Comparison of ENCODE assay signal across 9 cellular contexts in the genomic region with DNA sequence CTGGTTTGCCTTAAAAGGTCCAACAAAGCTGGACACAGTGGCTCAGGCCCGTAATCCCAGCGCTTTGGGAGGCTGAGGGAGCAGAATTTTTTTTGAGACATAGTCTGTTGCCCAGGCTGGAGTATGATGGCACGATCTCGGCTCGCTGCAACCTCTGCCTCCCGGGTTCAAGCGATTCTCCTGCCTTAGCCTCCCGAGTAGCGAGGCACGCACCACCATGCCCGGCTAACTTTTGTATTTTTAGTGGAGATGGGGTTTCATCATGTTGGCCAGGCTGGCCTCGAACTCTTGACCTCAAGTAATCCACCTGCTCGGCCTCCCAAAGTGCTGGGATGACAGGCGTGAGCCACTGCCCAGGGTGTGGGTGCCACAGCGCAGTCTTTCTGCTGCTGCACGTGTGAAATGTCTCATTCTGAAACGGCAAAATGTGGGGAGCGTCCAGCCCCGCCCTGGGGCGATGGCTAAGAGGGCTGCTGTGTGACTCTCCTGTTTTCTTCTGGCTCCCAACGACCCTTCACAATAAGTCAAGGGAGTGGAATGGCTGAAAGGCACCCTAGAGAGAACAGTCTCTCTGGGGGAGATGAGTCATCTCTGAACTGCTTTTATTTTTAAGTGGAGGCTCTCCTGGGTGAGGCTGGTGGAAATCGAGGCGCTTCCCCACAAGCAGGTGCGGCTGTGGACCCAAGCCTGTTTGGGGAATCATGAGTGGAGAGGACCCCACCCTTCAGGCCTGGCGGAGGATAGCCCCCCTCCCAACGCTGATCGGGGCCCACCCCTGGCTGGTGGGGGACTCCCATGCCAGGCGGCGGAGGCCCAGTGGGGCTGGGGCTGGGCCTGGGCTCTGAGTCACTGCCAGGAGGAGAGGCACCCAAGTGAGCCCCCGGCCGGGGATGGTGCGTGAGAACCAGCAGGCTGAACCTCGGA. TPM values are rescaled to one million over a fixed set of nuclear protein-coding genes. Genes with fewer than 3 reads are reported as not detected.
DNase-seq lines count a peak whose midpoint lies in the region; ATAC-seq, FAIRE-seq and TF ChIP-seq lines count a peak whose summit lies in the region.
"Had no signal": no experiment of that assay in that cellular context is flagged by ENCODE, and none has a peak within 500 bp of the region (broad histone marks: within the 10 kb centered on the region; RNA-seq: fewer than 3 reads in every experiment).

No MANE protein-coding gene starts in this region.

- no peak for TF ChIP-seq POLR2A in GM12891 (IDR thresholded peaks at IDR 0.05; ENCODE audit: low read depth, low read length)
- TF ChIP-seq POLR2A in esophagus muscularis mucosa (IDR thresholded peaks at IDR 0.05; ENCODE audit: low read depth): no peak

- H3K4me3 Mint-ChIP-seq in activated CD8-positive, alpha-beta T cell treated with anti-CD3 and anti-CD28 coated beads for 36 hours: peak overlapping the region; percentile 27
- H3K4me3 Mint-ChIP-seq in natural killer cell treated with Interleukin-12 subunit alpha and Interleukin-12 subunit beta and Interleukin-15 and Interleukin-18, amount 100 ng/mL, for 72 hours: peak overlapping the region; percentile 58
- no peak overlapping the region for H3K4me3 Mint-ChIP-seq in nephron progenitor cell

- TF ChIP-seq EP300 in esophagus muscularis mucosa (IDR thresholded peaks at IDR 0.05): no peak

- H3K27me3 ChIP-seq in esophagus muscularis mucosa: no peaks in the 10 kb centered on the region

- peaks cover 13% of the 10 kb centered on the region for H3K9me3 Mint-ChIP-seq in activated CD8-positive, alpha-beta T cell treated with anti-CD3 and anti-CD28 coated beads for 36 hours
- peaks cover 3% of the 10 kb centered on the region for H3K9me3 Mint-ChIP-seq in natural killer cell treated with Interleukin-12 subunit alpha and Interleukin-12 subunit beta and Interleukin-15 and Interleukin-18, amount 100 ng/mL, for 72 hours
- H3K9me3 Mint-ChIP-seq in nephron progenitor cell: peaks cover 18% of the 10 kb centered on the region

- no peaks in the 10 kb centered on the region for H3K9me3 ChIP-seq in esophagus muscularis mucosa

- peaks cover 44% of the 10 kb centered on the region for H3K4me1 Mint-ChIP-seq in activated CD8-positive, alpha-beta T cell treated with anti-CD3 and anti-CD28 coated beads for 36 hours (ENCODE audit: low read depth)
- peaks cover 39 to 44% of the 10 kb centered on the region in 2 donors for H3K4me1 Mint-ChIP-seq in natural killer cell treated with Interleukin-12 subunit alpha and Interleukin-12 subunit beta and Interleukin-15 and Interleukin-18, amount 100 ng/mL, for 72 hours (ENCODE audit: low read depth in 2 of 2)
- H3K4me1 Mint-ChIP-seq in nephron progenitor cell: peaks cover 12% of the 10 kb centered on the region

- no peaks in the 10 kb centered on the region for H3K4me1 ChIP-seq in esophagus muscularis mucosa

- peak; percentile 86 for FAIRE-seq in GM12891 (lab: Jason Lieb, UNC)

- H3K27ac Mint-ChIP-seq in activated CD8-positive, alpha-beta T cell treated with anti-CD3 and anti-CD28 coated beads for 36 hours: peak overlapping the region; percentile 86
- peak overlapping the region; percentile 75 to 90 for H3K27ac Mint-ChIP-seq in natural killer cell treated with Interleukin-12 subunit alpha and Interleukin-12 subunit beta and Interleukin-15 and Interleukin-18, amount 100 ng/mL, for 72 hours
- no peak overlapping the region for H3K27ac Mint-ChIP-seq in nephron progenitor cell

- DNase-seq in GM12891 (ENCODE audit: insufficient read length, low spot score): peak; percentile 88
- DNase-seq in activated CD8-positive, alpha-beta T cell treated with anti-CD3 and anti-CD28 coated beads for 36 hours: peak; percentile 74
- DNase-seq in natural killer cell treated with Interleukin-12 subunit alpha and Interleukin-12 subunit beta and Interleukin-15 and Interleukin-18, amount 100 ng/mL, for 72 hours (ENCODE audit: low spot score): peak; percentile 76
- no peak for DNase-seq in glomerular visceral epithelial cell (ENCODE audit: extremely low spot score)
- DNase-seq in nephron progenitor cell: no peak
- no peak for DNase-seq in esophagus muscularis mucosa (ENCODE audit: extremely low spot score)

- intact Hi-C loops in activated CD8-positive, alpha-beta T cell treated with anti-CD3 and anti-CD28 coated beads for 36 hours (cut with micrococcal nuclease): no loop called here
- intact Hi-C loops in esophagus muscularis mucosa (cut with DNase I): no loop called here

- CTCF ChIA-PET in activated CD8-positive, alpha-beta T cell treated with anti-CD3 and anti-CD28 coated beads for 36 hours (lab: Charles Lee): no interaction called here

- POLR2A ChIA-PET in activated CD8-positive, alpha-beta T cell treated with anti-CD3 and anti-CD28 coated beads for 36 hours (lab: Charles Lee): no interaction called here

- H3K27ac ChIP-seq in esophagus muscularis mucosa (replicated peaks in 1 of 4): no peak overlapping the region
- H3K27ac ChIP-seq: SK-N-MC had no signal

- no peak for TF ChIP-seq CTCF in activated CD8-positive, alpha-beta T cell treated with anti-CD3 and anti-CD28 coated beads for 36 hours (IDR thresholded peaks at IDR 0.05)
- TF ChIP-seq CTCF in nephron progenitor cell (IDR thresholded peaks at IDR 0.05) (no peak), esophagus muscularis mucosa (IDR thresholded peaks at IDR 0.05) (no peak)

- H3K4me3 ChIP-seq in esophagus muscularis mucosa: no peak overlapping the region
- H3K4me3 ChIP-seq: SK-N-MC had no signal

- ATAC-seq in GM19468 (IDR thresholded peaks at IDR 0.05; ENCODE audit: extremely low read depth, unreplicated experiment) (peak; percentile 54), HG03457 (IDR thresholded peaks at IDR 0.05; ENCODE audit: unreplicated experiment) (peak; percentile 71)
- peak; percentile 78 for ATAC-seq in activated CD8-positive, alpha-beta T cell treated with anti-CD3 and anti-CD28 coated beads for 36 hours
- ATAC-seq in natural killer cell treated with Interleukin-12 subunit alpha and Interleukin-12 subunit beta and Interleukin-15 and Interleukin-18, amount 100 ng/mL, for 72 hours: peak; percentile 72 to 86

- peaks cover 0 to 15% (median 6%) of the 10 kb centered on the region in 4 donors for H3K36me3 ChIP-seq in esophagus muscularis mucosa

- WGBS in esophagus muscularis mucosa: 84% methylated on average over 24 of the region's 33 CpGs

- H3K36me3 Mint-ChIP-seq in activated CD8-positive, alpha-beta T cell treated with anti-CD3 and anti-CD28 coated beads for 36 hours (ENCODE audit: low read depth): peaks cover 50% of the 10 kb centered on the region
- H3K36me3 Mint-ChIP-seq in natural killer cell treated with Interleukin-12 subunit alpha and Interleukin-12 subunit beta and Interleukin-15 and Interleukin-18, amount 100 ng/mL, for 72 hours: peaks cover 18% of the 10 kb centered on the region
- H3K36me3 Mint-ChIP-seq in nephron progenitor cell (ENCODE audit: low read depth): peaks cover 11% of the 10 kb centered on the region

- H3K27me3 Mint-ChIP-seq in activated CD8-positive, alpha-beta T cell treated with anti-CD3 and anti-CD28 coated beads for 36 hours: no peaks in the 10 kb centered on the region
- no peaks in the 10 kb centered on the region for H3K27me3 Mint-ChIP-seq in natural killer cell treated with Interleukin-12 subunit alpha and Interleukin-12 subunit beta and Interleukin-15 and Interleukin-18, amount 100 ng/mL, for 72 hours
- peaks cover 29% of the 10 kb centered on the region for H3K27me3 Mint-ChIP-seq in nephron progenitor cell (ENCODE audit: low read depth, poor library complexity)

TF ChIP-seq in GM12891, 5 proteins besides CTCF, POLR2A, EP300 and RAD21:
- TF ChIP-seq POU2F2 (IDR thresholded peaks at IDR 0.05; ENCODE audit: low read depth, low read length) (no peak), SPI1 (IDR thresholded peaks at IDR 0.05; ENCODE audit: low read depth, low read length) (no peak), PAX5 (IDR thresholded peaks at IDR 0.05; ENCODE audit: insufficient read depth, low read length, severe bottlenecking) (no peak), TAF1 (IDR thresholded peaks at IDR 0.05; ENCODE audit: low read depth, low read length) (no peak), POLR2AphosphoS5 (IDR thresholded peaks at IDR 0.05; ENCODE audit: low read depth, low read length) (no peak)

RNA-seq across cellular contexts. Expression of gene ADAP1, which starts 18.1 kb away (rescaled TPM):
- polyA plus RNA-seq in GM12891 (2012; ENCODE audit: low read depth, missing spikeins): 8.1 TPM
- 10 to 100 TPM; 34.6 to 40.9 TPM for total RNA-seq in activated CD8-positive, alpha-beta T cell treated with anti-CD3 and anti-CD28 coated beads for 36 hours
- total RNA-seq in natural killer cell treated with Interleukin-12 subunit alpha and Interleukin-12 subunit beta and Interleukin-15 and Interleukin-18, amount 100 ng/mL, for 72 hours: 100 to 1,000 TPM in 1 of 2 donors, 10 to 100 TPM in 1; 70.6 to 161 TPM
- 10 to 100 TPM; 41.9 to 94.2 (median 78.3) TPM for total RNA-seq in esophagus muscularis mucosa

RNA-seq across cellular contexts. Expression of gene COX19, which starts 39.0 kb away (rescaled TPM):
- polyA plus RNA-seq in GM12891 (2012; ENCODE audit: low read depth, missing spikeins): 6.2 TPM
- total RNA-seq in activated CD8-positive, alpha-beta T cell treated with anti-CD3 and anti-CD28 coated beads for 36 hours: 10 to 100 TPM; 15.5 to 18.0 TPM
- 10 to 100 TPM; 17.2 to 19.9 TPM for total RNA-seq in natural killer cell treated with Interleukin-12 subunit alpha and Interleukin-12 subunit beta and Interleukin-15 and Interleukin-18, amount 100 ng/mL, for 72 hours
- total RNA-seq in esophagus muscularis mucosa: 10 to 100 TPM in 2 of 4 donors, 1 to 10 TPM in 2; 6.3 to 13.3 (median 9.7) TPM

RNA-seq across cellular contexts. Expression of gene CYP2W1, which starts 46.6 kb away (rescaled TPM):
- polyA plus RNA-seq in GM12891 (2012; ENCODE audit: low read depth, missing spikeins): not detected
- total RNA-seq in activated CD8-positive, alpha-beta T cell treated with anti-CD3 and anti-CD28 coated beads for 36 hours: not detected
- total RNA-seq in natural killer cell treated with Interleukin-12 subunit alpha and Interleukin-12 subunit beta and Interleukin-15 and Interleukin-18, amount 100 ng/mL, for 72 hours: not detected
- total RNA-seq in esophagus muscularis mucosa: under 1 TPM in 2 of 4 donors, not detected in 2; 0.23 to 0.66 TPM

Comparison
In these comparisons a context has a peak if more than half of its experiments do, and no peak if none do; other contexts are left out.
1. DNase-seq: peak in GM12891 (single experiment), activated CD8-positive, alpha-beta T cell treated with anti-CD3 and anti-CD28 coated beads for 36 hours (single experiment) and natural killer cell treated with Interleukin-12 subunit alpha and Interleukin-12 subunit beta and Interleukin-15 and Interleukin-18, amount 100 ng/mL, for 72 hours (single experiment); none in glomerular visceral epithelial cell (single experiment), nephron progenitor cell (single experiment) and esophagus muscularis mucosa (single experiment).
2. Peak in every context shown above with its lines, with median percentiles within 50 percentile points of each other: ATAC-seq.